Comparison of ENCODE assay signal across 30 cellular contexts in the genomic region with DNA sequence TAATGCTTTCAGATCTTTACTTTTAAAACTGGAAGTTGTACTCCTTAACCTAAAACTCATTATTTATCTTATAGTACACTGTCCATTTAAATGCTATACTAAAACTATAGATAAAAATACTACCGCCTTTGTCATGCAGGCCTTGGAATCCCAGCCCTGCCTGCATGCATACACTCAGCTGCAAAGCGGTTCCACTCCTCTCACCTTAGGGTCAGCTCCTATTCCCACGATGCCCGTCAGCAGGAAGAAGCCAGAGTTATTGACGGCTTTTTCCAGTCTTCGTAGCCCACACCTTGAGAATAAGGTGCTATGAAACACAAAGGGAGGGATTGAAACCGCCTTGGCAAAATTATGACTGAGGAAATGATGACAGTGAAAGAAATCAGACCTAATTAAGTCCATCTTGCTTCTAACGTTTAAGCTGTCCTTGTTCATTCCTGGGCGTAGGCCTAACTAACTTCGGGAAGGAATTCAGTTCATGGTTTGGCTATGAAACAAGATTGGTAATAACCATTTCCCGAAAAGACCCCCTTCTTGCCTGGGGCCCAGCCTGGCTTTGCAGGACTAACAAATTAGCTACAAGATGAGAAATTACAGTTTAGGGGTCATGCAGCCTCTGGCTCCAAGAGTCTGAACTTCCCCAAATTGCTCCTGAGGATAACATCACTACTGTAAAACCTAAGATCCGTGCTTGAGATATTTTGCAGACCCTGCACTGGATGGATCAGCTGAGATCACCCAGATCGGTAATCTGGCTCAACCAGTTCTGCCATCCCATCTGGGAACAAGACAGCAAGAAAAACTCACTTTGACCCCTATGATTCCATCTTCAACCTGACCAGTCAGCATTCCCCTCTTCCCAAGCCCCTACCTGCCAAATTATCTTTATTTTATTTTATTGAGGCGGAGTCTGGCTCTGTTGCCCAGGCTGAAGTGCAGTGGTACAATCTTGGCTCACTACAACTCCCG.
"Had no signal": no experiment of that assay in that cellular context is flagged by ENCODE, and none has a peak within 500 bp of the region (broad histone marks: within the 10 kb centered on the region; RNA-seq: fewer than 3 reads in every experiment).

No MANE protein-coding gene starts in this region.

- H3K9me3 ChIP-seq: esophagus muscularis mucosa, gastroesophageal sphincter, mucosa of descending colon, right lobe of liver, thoracic aorta, upper lobe of left lung, vagina had no signal

- H3K36me3 ChIP-seq: esophagus muscularis mucosa, left ventricle myocardium inferior, thoracic aorta, upper lobe of left lung, vagina had no signal

- H3K27ac ChIP-seq: esophagus muscularis mucosa, gastroesophageal sphincter, left ventricle myocardium inferior, right lobe of liver, thoracic aorta, upper lobe of left lung, vagina, VCaP had no signal

- H3K27me3 ChIP-seq: esophagus muscularis mucosa, gastroesophageal sphincter, right lobe of liver, upper lobe of left lung, vagina had no signal

- DNase-seq: activated CD4-positive, alpha-beta T cell treated with anti-CD3 and anti-CD28 coated beads for 48 hours; activated CD4-positive, alpha-beta T cell treated with anti-CD3 and anti-CD28 coated beads, Interleukin-2, amount 50 U/mL, for 48 hours; activated CD8-positive, alpha-beta memory T cell treated with anti-CD3 and anti-CD28 coated beads for 24 hours; activated effector memory CD4-positive, alpha-beta T cell treated with anti-CD3 and anti-CD28 coated beads, Interleukin-2, amount 50 U/mL, for 16 hours; activated naive CD4-positive, alpha-beta T cell treated with anti-CD3 and anti-CD28 coated beads for 36 hours; activated naive CD8-positive, alpha-beta T cell treated with anti-CD3 and anti-CD28 coated beads, Interleukin-2, amount 10 ng/mL, durations not matched to agents 7 days and 5 days; amniotic stem cell; central memory CD4-positive, alpha-beta T cell; head of caudate nucleus; hippocampal formation; left ventricle myocardium inferior; mesendoderm; mucosa of descending colon; posterior cingulate gyrus; right lobe of liver; stimulated activated CD4-positive, alpha-beta T cell treated with anti-CD3 and anti-CD28 coated beads, Interleukin-2, amount 100 ng/mL, for 48 hours; stimulated activated naive CD4-positive, alpha-beta T cell treated with Interleukin-2 at 50 U/mL for 16 hours; T-helper 9 cell; upper lobe of left lung had no signal

- H3K4me3 ChIP-seq: esophagus muscularis mucosa, gastroesophageal sphincter, left ventricle myocardium inferior, lung, mucosa of descending colon, right lobe of liver, thoracic aorta, upper lobe of left lung, vagina had no signal

- ATAC-seq: activated CD4-positive, CD25-positive, alpha-beta regulatory T cell treated with anti-CD3 and anti-CD28 coated beads, Interleukin-2, amount 50 U/mL, for 24 hours; gastroesophageal sphincter; mucosa of descending colon; natural killer cell treated with Interleukin-12 subunit alpha and Interleukin-12 subunit beta and Interleukin-15 and Interleukin-18, amount 100 ng/mL, for 72 hours; right lobe of liver had no signal

- H3K4me3 Mint-ChIP-seq: activated naive CD4-positive, alpha-beta T cell treated with anti-CD3 and anti-CD28 coated beads for 36 hours; activated naive CD8-positive, alpha-beta T cell treated with anti-CD3 and anti-CD28 coated beads, Interleukin-2, amount 10 ng/mL, durations not matched to agents 7 days and 5 days; dendritic cell treated with granulocyte-macrophage colony-stimulating factor and Interleukin-4, amounts not matched to agents 40 ng/mL and 50 ng/mL, for 4 days; natural killer cell treated with Interleukin-12 subunit alpha and Interleukin-12 subunit beta and Interleukin-15 and Interleukin-18, amount 100 ng/mL, for 72 hours; T-helper 1 cell treated with Interleukin-12 subunit alpha and Interleukin-12 subunit beta and Interleukin-4 antibody, amounts not matched to agents 30 μg/mL and 1 μg/mL, for 36 hours had no signal

- H3K27ac Mint-ChIP-seq: activated naive CD4-positive, alpha-beta T cell treated with anti-CD3 and anti-CD28 coated beads for 36 hours; activated naive CD8-positive, alpha-beta T cell treated with anti-CD3 and anti-CD28 coated beads, Interleukin-2, amount 10 ng/mL, durations not matched to agents 7 days and 5 days; dendritic cell treated with granulocyte-macrophage colony-stimulating factor and Interleukin-4, amounts not matched to agents 40 ng/mL and 50 ng/mL, for 4 days; natural killer cell treated with Interleukin-12 subunit alpha and Interleukin-12 subunit beta and Interleukin-15 and Interleukin-18, amount 100 ng/mL, for 72 hours; T-helper 1 cell treated with Interleukin-12 subunit alpha and Interleukin-12 subunit beta and Interleukin-4 antibody, amounts not matched to agents 30 μg/mL and 1 μg/mL, for 36 hours had no signal

- FAIRE-seq: TTC549 had no signal

- H3K9me3 Mint-ChIP-seq: natural killer cell treated with Interleukin-12 subunit alpha and Interleukin-12 subunit beta and Interleukin-15 and Interleukin-18, amount 100 ng/mL, for 72 hours had no signal

- H3K4me1 ChIP-seq: gastroesophageal sphincter, upper lobe of left lung, vagina had no signal

- H3K27me3 Mint-ChIP-seq: activated naive CD8-positive, alpha-beta T cell treated with anti-CD3 and anti-CD28 coated beads, Interleukin-2, amount 10 ng/mL, durations not matched to agents 7 days and 5 days; dendritic cell treated with granulocyte-macrophage colony-stimulating factor and Interleukin-4, amounts not matched to agents 40 ng/mL and 50 ng/mL, for 4 days had no signal
